In genomic region chr12:40312982-40313576, GRCh38 we compare ENCODE assay signal across 8 cellular contexts.
DNase-seq lines count a peak whose midpoint lies in the region; ATAC-seq, FAIRE-seq and TF ChIP-seq lines count a peak whose summit lies in the region.
"Had no signal": no experiment of that assay in that cellular context is flagged by ENCODE, and none has a peak within 500 bp of the region (broad histone marks: within the 10 kb centered on the region; RNA-seq: fewer than 3 reads in every experiment).

No MANE protein-coding gene starts in this region.

- 24 to 29% methylated on average over 4 of the region's 4 CpGs for WGBS in pancreas, 2 donors
- 24% methylated on average over 4 of the region's 4 CpGs for WGBS in suprapubic skin

- no peak for TF ChIP-seq POLR2A in suprapubic skin (IDR thresholded peaks at IDR 0.05)

- H3K36me3 ChIP-seq in GM06990 (ENCODE audit: control insufficient read depth, insufficient read depth, low read length) = no peaks in the 10 kb centered on the region; the same call in 1 of the 2 replicates
- no peaks in the 10 kb centered on the region for H3K36me3 ChIP-seq in pancreas
- peaks cover 10% of the 10 kb centered on the region for H3K36me3 ChIP-seq in suprapubic skin

- H3K27me3 ChIP-seq in GM06990 (replicated peaks; ENCODE audit: control insufficient read depth, insufficient read depth, low read length) = no peaks in the 10 kb centered on the region
- no peaks in the 10 kb centered on the region for H3K27me3 ChIP-seq in pancreas
- H3K27me3 ChIP-seq in suprapubic skin = no peaks in the 10 kb centered on the region

- H3K27ac ChIP-seq in pancreas (no peak overlapping the region), suprapubic skin (no peak overlapping the region)

- TF ChIP-seq CTCF in GM06990 (IDR thresholded peaks at IDR 0.05; ENCODE audit: insufficient read depth, low read length, poor library complexity, severe bottlenecking) (peak; percentile 41), pancreas (IDR thresholded peaks at IDR 0.05) (peak in 3 of 4 donors; percentile 8 to 29 (median 22)), suprapubic skin (IDR thresholded peaks at IDR 0.05) (peak in 1 of 2 donors; percentile 30)

- no peaks in the 10 kb centered on the region for H3K4me1 ChIP-seq in pancreas
- peaks cover 7% of the 10 kb centered on the region for H3K4me1 ChIP-seq in suprapubic skin

- no peaks in the 10 kb centered on the region for H3K4me1 Mint-ChIP-seq in activated T-cell treated with anti-CD3 and anti-CD28 coated beads, Interleukin-2, amount 50 U/mL, for 4 hours (ENCODE audit: low read depth)

- no peaks in the 10 kb centered on the region for H3K9me3 Mint-ChIP-seq in activated T-cell treated with anti-CD3 and anti-CD28 coated beads, Interleukin-2, amount 50 U/mL, for 4 hours

- no peaks in the 10 kb centered on the region for H3K27me3 Mint-ChIP-seq in activated T-cell treated with anti-CD3 and anti-CD28 coated beads, Interleukin-2, amount 50 U/mL, for 4 hours (ENCODE audit: low read depth)

- H3K9me3 ChIP-seq in pancreas (no peaks in the 10 kb centered on the region), suprapubic skin (no peaks in the 10 kb centered on the region)

- FAIRE-seq in endometrium (lab: Jason Lieb, UNC) (peak; percentile 66), pancreas (lab: Jason Lieb, UNC) (peak; percentile 66)

- H3K4me3 Mint-ChIP-seq in activated T-cell treated with anti-CD3 and anti-CD28 coated beads, Interleukin-2, amount 50 U/mL, for 4 hours = no peak overlapping the region

- DNase-seq in GM06990 (ENCODE audit: extremely low read depth, insufficient read length) = no peak
- DNase-seq in NCI-H2171 treated with DMSO at 0.1 percent for 48 hours (lab: John Stamatoyannopoulos, UW) = peak; percentile 30
- DNase-seq in pancreas = no peak
- no peak for DNase-seq in activated T-cell treated with anti-CD3 and anti-CD28 coated beads, Interleukin-2, amount 50 U/mL, for 4 hours
- DNase-seq in stimulated activated CD4-positive, alpha-beta T cell treated with anti-CD3 and anti-CD28 coated beads, Interleukin-4, amount 100 ng/mL, for 4 hours = no peak
- no peak for DNase-seq in suprapubic skin (ENCODE audit: low spot score in 2 of 2)
- DNase-seq: NCI-H1436 had no signal

- TF ChIP-seq EP300 in suprapubic skin (IDR thresholded peaks at IDR 0.05) = no peak

- intact Hi-C loops in pancreas (cut with DNase I) = no loop called here

- H3K36me3 Mint-ChIP-seq in activated T-cell treated with anti-CD3 and anti-CD28 coated beads, Interleukin-2, amount 50 U/mL, for 4 hours (ENCODE audit: insufficient read depth) = no peaks in the 10 kb centered on the region

- H3K4me3 ChIP-seq in GM06990 (replicated peaks; ENCODE audit: low read depth, low read length) = no peak overlapping the region
- no peak overlapping the region for H3K4me3 ChIP-seq in pancreas
- no peak overlapping the region for H3K4me3 ChIP-seq in suprapubic skin

- ATAC-seq in pancreas = no peak
- ATAC-seq in activated T-cell treated with anti-CD3 and anti-CD28 coated beads, Interleukin-2, amount 50 U/mL, for 4 hours = no peak
